ENCODE assay signal across 8 cellular contexts in genomic region chr7:130894146-130895005, GRCh38.
DNase-seq lines count a peak whose midpoint lies in the region; ATAC-seq and TF ChIP-seq lines count a peak whose summit lies in the region.

No MANE protein-coding gene starts in this region.

- H3K4me3 ChIP-seq in hepatocyte: no peak overlapping the region
- no peak overlapping the region for H3K4me3 ChIP-seq in subcutaneous abdominal adipose tissue (ENCODE audit: low read depth in 1 of 5, low read length in 5 of 5)

- 65% methylated on average over 13 of the region's 14 CpGs for WGBS in hepatocyte (ENCODE audit: low lambda C conversion rate, missing lambda C conversion rate)

- H3K9me3 Mint-ChIP-seq in activated naive CD4-positive, alpha-beta T cell treated with anti-CD3 and anti-CD28 coated beads, Interleukin-2, amount 50 U/mL, for 72 hours: no peaks in the 10 kb centered on the region

- DNase-seq in stimulated activated CD4-positive, alpha-beta T cell treated with anti-CD3 and anti-CD28 coated beads, Interleukin-4, amount 100 ng/mL, for 1 hour: peak; percentile 45
- DNase-seq in stimulated activated CD4-positive, alpha-beta T cell treated with anti-CD3 and anti-CD28 coated beads, Interleukin-2, amount 100 ng/mL, for 24 hours: no peak
- no peak for DNase-seq in activated naive CD4-positive, alpha-beta T cell treated with anti-CD3 and anti-CD28 coated beads, Interleukin-2, amount 50 U/mL, for 72 hours (ENCODE audit: low spot score in 2 of 2)
- DNase-seq in hepatocyte (ENCODE audit: low spot score) (no peak), DMS153 treated with DMSO at 0.1 percent for 48 hours (lab: John Stamatoyannopoulos, UW; ENCODE audit: unreplicated experiment) (no peak)

- H3K4me1 ChIP-seq in hepatocyte (ENCODE audit: insufficient read depth) (peaks cover 18% of the 10 kb centered on the region), subcutaneous abdominal adipose tissue (ENCODE audit: control insufficient read depth in 5 of 5, insufficient read depth in 5 of 5, low read length in 5 of 5) (peaks cover 3 to 44% (median 27%) of the 10 kb centered on the region in 5 donors)

- H4K20me1 ChIP-seq in hepatocyte (ENCODE audit: insufficient read depth, poor library complexity, severe bottlenecking): no peaks in the 10 kb centered on the region

- H3K9ac ChIP-seq in subcutaneous abdominal adipose tissue (ENCODE audit: low read length in 5 of 5): peak overlapping the region in 4 of 5 donors; percentile 17 to 52 (median 42)

- no peak overlapping the region for H3K4me2 ChIP-seq in hepatocyte

- H3K27ac Mint-ChIP-seq in activated naive CD4-positive, alpha-beta T cell treated with anti-CD3 and anti-CD28 coated beads, Interleukin-2, amount 50 U/mL, for 72 hours: peak overlapping the region; percentile 90 to 98

- H3K36me3 ChIP-seq in hepatocyte (replicated peaks; ENCODE audit: insufficient read depth, low read depth) (no peaks in the 10 kb centered on the region), subcutaneous abdominal adipose tissue (ENCODE audit: control insufficient read depth in 5 of 5, insufficient read depth in 5 of 5, low read length in 5 of 5) (peaks cover 0 to 50% (median 26%) of the 10 kb centered on the region in 5 donors)

- peaks cover 6% of the 10 kb centered on the region for H3K79me2 ChIP-seq in hepatocyte

- H3K9me3 ChIP-seq in hepatocyte (ENCODE audit: low read depth) (no peaks in the 10 kb centered on the region), subcutaneous abdominal adipose tissue (ENCODE audit: control insufficient read depth in 5 of 5, low read length in 5 of 5) (no peaks in the 10 kb centered on the region)

- peaks cover 28 to 74% of the 10 kb centered on the region in 2 donors for H3K36me3 Mint-ChIP-seq in activated naive CD4-positive, alpha-beta T cell treated with anti-CD3 and anti-CD28 coated beads, Interleukin-2, amount 50 U/mL, for 72 hours

- H3K27me3 ChIP-seq in hepatocyte (no peaks in the 10 kb centered on the region), subcutaneous abdominal adipose tissue (ENCODE audit: control insufficient read depth in 5 of 5, insufficient read depth in 4 of 5, low read length in 5 of 5) (no peaks in the 10 kb centered on the region)

- no peak overlapping the region for H2AFZ ChIP-seq in hepatocyte

- peak overlapping the region; percentile 3 for H3K27ac ChIP-seq in hepatocyte
- peak overlapping the region; percentile 81 for H3K27ac ChIP-seq in subcutaneous abdominal adipose tissue (ENCODE audit: low read depth, low read length)

- H3K9me2 ChIP-seq in hepatocyte (replicated peaks; ENCODE audit: insufficient read depth): no peaks in the 10 kb centered on the region

- TF ChIP-seq CTCF in hepatocyte (IDR thresholded peaks at IDR 0.05; ENCODE audit: poor library complexity): no peak

- peak; percentile 30 to 38 for ATAC-seq in activated naive CD4-positive, alpha-beta T cell treated with anti-CD3 and anti-CD28 coated beads, Interleukin-2, amount 50 U/mL, for 72 hours
- ATAC-seq in GM21447 (IDR thresholded peaks at IDR 0.05; ENCODE audit: unreplicated experiment): no peak
- ATAC-seq in GM21360 (IDR thresholded peaks at IDR 0.05; ENCODE audit: unreplicated experiment): no peak

Comparison
In these comparisons a context has a peak if more than half of its experiments do, and no peak if none do; other contexts are left out.
1. ATAC-seq: peak in activated naive CD4-positive, alpha-beta T cell treated with anti-CD3 and anti-CD28 coated beads, Interleukin-2, amount 50 U/mL, for 72 hours (2 of 2); none in GM21447 (single experiment) and GM21360 (single experiment).